Comparison of ENCODE assay signal across 8 cellular contexts in the genomic region with DNA sequence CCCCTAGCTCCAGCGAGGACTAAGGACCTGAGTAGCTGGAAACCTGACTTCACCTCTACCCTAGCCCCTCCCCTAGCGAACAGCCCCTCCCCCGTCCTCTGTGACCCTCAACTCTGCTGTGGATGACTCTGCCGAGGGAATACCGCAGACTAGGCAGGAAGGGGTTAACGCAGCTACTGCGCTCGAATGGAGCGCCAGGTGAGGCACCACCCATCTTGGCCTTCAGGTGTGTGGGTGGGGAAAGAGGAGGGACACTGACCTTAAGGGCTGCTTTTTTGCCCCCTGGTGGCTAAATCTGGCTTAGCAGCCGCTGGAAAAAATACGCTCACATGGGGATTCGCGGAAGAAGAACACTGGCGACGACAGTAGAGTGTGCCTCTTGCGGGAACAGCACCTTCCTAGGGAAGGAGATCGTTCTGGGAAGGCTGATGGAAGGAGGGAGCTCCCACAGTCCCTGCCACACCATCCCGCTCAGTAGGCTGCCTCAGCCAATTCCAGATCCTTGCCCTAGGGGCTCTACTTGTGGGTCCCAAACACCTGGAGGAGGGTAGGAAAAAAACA. TPM values are rescaled to one million over a fixed set of nuclear protein-coding genes. Genes with fewer than 3 reads are reported as not detected.
DNase-seq lines count a peak whose midpoint lies in the region; ATAC-seq and TF ChIP-seq lines count a peak whose summit lies in the region.

No MANE protein-coding gene starts in this region.

- H3K9ac ChIP-seq in ES-I3 (ENCODE audit: low read depth, low read length) (peak overlapping the region; percentile 69), SU-DHL-6 (ENCODE audit: low read length) (peak overlapping the region; percentile 63)

- H3K27me3 ChIP-seq in SU-DHL-6 (ENCODE audit: low read length) (no peaks in the 10 kb centered on the region), right atrium auricular region (no peaks in the 10 kb centered on the region)

- peak overlapping the region; percentile 87 for H3K4me3 Mint-ChIP-seq in activated naive CD8-positive, alpha-beta T cell treated with anti-CD3 and anti-CD28 coated beads, Interleukin-2, amount 50 U/mL, for 24 hours

- H3K9me2 ChIP-seq in SU-DHL-6 (replicated peaks; ENCODE audit: insufficient read depth, low read length), result no peaks in the 10 kb centered on the region

- H3K9me3 Mint-ChIP-seq in activated naive CD8-positive, alpha-beta T cell treated with anti-CD3 and anti-CD28 coated beads, Interleukin-2, amount 50 U/mL, for 24 hours, result no peaks in the 10 kb centered on the region

- TF ChIP-seq CTCF in SU-DHL-6 (IDR thresholded peaks at IDR 0.05; ENCODE audit: insufficient read depth, low read length, poor library complexity, severe bottlenecking) (peak; percentile 86), right atrium auricular region (IDR thresholded peaks at IDR 0.05) (peak; percentile 90 to 98)

- peak overlapping the region; percentile 91 for H3K27ac Mint-ChIP-seq in activated naive CD8-positive, alpha-beta T cell treated with anti-CD3 and anti-CD28 coated beads, Interleukin-2, amount 50 U/mL, for 24 hours

- H2AFZ ChIP-seq in SU-DHL-6 (ENCODE audit: low read depth, low read length, severe bottlenecking), result peak overlapping the region; percentile 60

- H3K4me3 ChIP-seq in SU-DHL-6 (ENCODE audit: insufficient read depth, low read length, poor library complexity, severe bottlenecking), result peak overlapping the region; percentile 68
- H3K4me3 ChIP-seq in right atrium auricular region, result peak overlapping the region; percentile 59 to 82

- no peaks in the 10 kb centered on the region for H4K20me1 ChIP-seq in SU-DHL-6 (ENCODE audit: low read depth, low read length)

- H3K27ac ChIP-seq in SU-DHL-6 (ENCODE audit: low read depth, low read length) (peak overlapping the region; percentile 84), right atrium auricular region (peak overlapping the region; percentile 98 to 99)

- no peaks in the 10 kb centered on the region for H3K36me3 Mint-ChIP-seq in activated naive CD8-positive, alpha-beta T cell treated with anti-CD3 and anti-CD28 coated beads, Interleukin-2, amount 50 U/mL, for 24 hours (ENCODE audit: low read depth)

- peak; percentile 18 for ATAC-seq in activated naive CD8-positive, alpha-beta T cell treated with anti-CD3 and anti-CD28 coated beads, Interleukin-2, amount 50 U/mL, for 24 hours
- ATAC-seq in HG03432 (IDR thresholded peaks at IDR 0.05; ENCODE audit: unreplicated experiment), result no peak

- no peaks in the 10 kb centered on the region for H3K27me3 Mint-ChIP-seq in activated naive CD8-positive, alpha-beta T cell treated with anti-CD3 and anti-CD28 coated beads, Interleukin-2, amount 50 U/mL, for 24 hours

- peaks cover 14% of the 10 kb centered on the region for H3K4me1 ChIP-seq in ES-I3 (ENCODE audit: insufficient read depth, low read length)
- H3K4me1 ChIP-seq in right atrium auricular region, result peaks cover 0 to 47% of the 10 kb centered on the region in 2 donors

- no peaks in the 10 kb centered on the region for H3K79me2 ChIP-seq in SU-DHL-6 (ENCODE audit: insufficient read depth, low read length)

- H3K9me3 ChIP-seq in ES-I3 (ENCODE audit: control insufficient read depth, insufficient read depth, low read length), result no peaks in the 10 kb centered on the region
- no peaks in the 10 kb centered on the region for H3K9me3 ChIP-seq in SU-DHL-6 (ENCODE audit: insufficient read depth, low read length)
- no peaks in the 10 kb centered on the region for H3K9me3 ChIP-seq in right atrium auricular region

- intact Hi-C loops in posterior vena cava (cut with DNase I), result loop anchor here in 1 of 2 donors (10.0 kb wide), 1 partner anchor 235 kb away; no protein-coding TSS in a partner anchor

- peak overlapping the region; percentile 85 for H3K4me2 ChIP-seq in SU-DHL-6 (ENCODE audit: low read depth, low read length, poor library complexity, severe bottlenecking)

- peaks cover 51% of the 10 kb centered on the region for H3K4me1 Mint-ChIP-seq in activated naive CD8-positive, alpha-beta T cell treated with anti-CD3 and anti-CD28 coated beads, Interleukin-2, amount 50 U/mL, for 24 hours

- peaks cover 19% of the 10 kb centered on the region for H3F3A ChIP-seq in SU-DHL-6 (ENCODE audit: insufficient read depth)

- H3K36me3 ChIP-seq in ES-I3 (ENCODE audit: insufficient read depth, low read length) (no peaks in the 10 kb centered on the region), SU-DHL-6 (ENCODE audit: low read length) (no peaks in the 10 kb centered on the region), right atrium auricular region (no peaks in the 10 kb centered on the region)

- DNase-seq in NCI-H1048 (lab: John Stamatoyannopoulos, UW) (peak; percentile 85), right atrium auricular region (ENCODE audit: low spot score) (peak; percentile 89), posterior vena cava (ENCODE audit: low spot score) (peak; percentile 91), ureter (ENCODE audit: low spot score) (peak; percentile 94)
- peak; percentile 92 for DNase-seq in activated naive CD8-positive, alpha-beta T cell treated with anti-CD3 and anti-CD28 coated beads, Interleukin-2, amount 50 U/mL, for 24 hours

RNA-seq across cellular contexts. Expression of gene BCL9L, which starts 4.5 kb away (rescaled TPM):
- total RNA-seq in right atrium auricular region (10 to 100 TPM; 17.5 to 43.7 TPM), posterior vena cava (10 to 100 TPM; 89.2 to 89.5 TPM), ureter (87.8 TPM)

RNA-seq across cellular contexts. Expression of gene UPK2, which starts 25.9 kb away (rescaled TPM):
- total RNA-seq in right atrium auricular region, result not detected
- not detected for total RNA-seq in posterior vena cava
- total RNA-seq in ureter, result 240 TPM

RNA-seq across cellular contexts. Expression of gene FOXR1, which starts 41.3 kb away (rescaled TPM):
- total RNA-seq in right atrium auricular region (not detected), posterior vena cava (not detected), ureter (not detected)

RNA-seq across cellular contexts. Expression of gene CXCR5, which starts 46.5 kb away (rescaled TPM):
- under 1 TPM in 1 of 2 donors, not detected in 1; 0.16 TPM for total RNA-seq in right atrium auricular region
- total RNA-seq in posterior vena cava, result under 1 TPM in 1 of 2 donors, not detected in 1; 0.10 TPM
- total RNA-seq in ureter, result not detected

Comparison
In these comparisons a context has a peak if more than half of its experiments do, and no peak if none do; other contexts are left out.
1. RNA of gene UPK2, which starts 25.9 kb away (total RNA-seq): 240 TPM in ureter (single experiment); not detected in right atrium auricular region and not detected in posterior vena cava; every median in the first group is over 100 times any median in the second.
2. Peak in every context shown above with its lines, with median percentiles within 50 percentile points of each other: DNase-seq.